10 cellular contexts compared by ENCODE assay signal in genomic region chr7:92716825-92717580, GRCh38.
A peak's percentile ranks its signal among the peaks of the same experiment; 100 is the strongest.
DNase-seq lines count a peak whose midpoint lies in the region; ATAC-seq and TF ChIP-seq lines count a peak whose summit lies in the region.
"Had no signal": no experiment of that assay in that cellular context is flagged by ENCODE, and none has a peak within 500 bp of the region (broad histone marks: within the 10 kb centered on the region; RNA-seq: fewer than 3 reads in every experiment).

No MANE protein-coding gene starts in this region.

- H3K27me3 ChIP-seq in right atrium auricular region, result no peaks in the 10 kb centered on the region
- H3K27me3 ChIP-seq in naive thymus-derived CD4-positive, alpha-beta T cell (ENCODE audit: control insufficient read depth in 2 of 2, insufficient read depth in 2 of 2, low read length in 2 of 2), result no peaks in the 10 kb centered on the region
- H3K27me3 ChIP-seq in uterus, result no peaks in the 10 kb centered on the region
- H3K27me3 ChIP-seq: BLaER1 treated with 17β-estradiol and CSF1 and Interleukin-3, amounts not matched to agents 10 nM and 100 nM had no signal

- no peaks in the 10 kb centered on the region for H3K9me3 Mint-ChIP-seq in naive thymus-derived CD4-positive, alpha-beta T cell

- H3K9me3 ChIP-seq in right atrium auricular region (no peaks in the 10 kb centered on the region), uterus (no peaks in the 10 kb centered on the region)
- no peaks in the 10 kb centered on the region for H3K9me3 ChIP-seq in naive thymus-derived CD4-positive, alpha-beta T cell (ENCODE audit: control insufficient read depth in 2 of 3, low read length in 3 of 3)
- H3K9me3 ChIP-seq: BLaER1 treated with 17β-estradiol and CSF1 and Interleukin-3, amounts not matched to agents 10 nM and 100 nM had no signal

- peak overlapping the region; percentile 81 to 85 for H3K27ac ChIP-seq in right atrium auricular region
- peak overlapping the region; percentile 97 for H3K27ac ChIP-seq in caudate nucleus (ENCODE audit: low read depth, low read length)
- no peak overlapping the region for H3K27ac ChIP-seq in naive thymus-derived CD4-positive, alpha-beta T cell (ENCODE audit: low read depth, low read length)
- H3K27ac ChIP-seq in uterus, result peak overlapping the region; percentile 80 to 93

- H3K4me1 ChIP-seq in right atrium auricular region (peaks cover 0 to 28% of the 10 kb centered on the region in 2 donors), uterus (no peaks in the 10 kb centered on the region)
- H3K4me1 ChIP-seq in naive thymus-derived CD4-positive, alpha-beta T cell (ENCODE audit: control insufficient read depth in 2 of 2, insufficient read depth in 2 of 2, low read length in 2 of 2), result peaks cover 10 to 14% of the 10 kb centered on the region in 2 donors

- POLR2A ChIA-PET in naive thymus-derived CD4-positive, alpha-beta T cell (lab: Charles Lee), result interaction anchor here (0.6 to 1.1 kb wide), 2 partner anchors 119 to 385 kb away, joined by 3 to 5 read pairs; no protein-coding TSS in a partner anchor

- ATAC-seq in naive thymus-derived CD4-positive, alpha-beta T cell, result no peak
- ATAC-seq in HG02623 (IDR thresholded peaks at IDR 0.05; ENCODE audit: unreplicated experiment) (no peak), GM19324 (IDR thresholded peaks at IDR 0.05; ENCODE audit: low FRiP score, unreplicated experiment) (no peak)

- TF ChIP-seq POLR2A in uterus (IDR thresholded peaks at IDR 0.05), result no peak

- peak overlapping the region in 7 of 9 donors; percentile 59 to 99 (median 95) for H3K27ac Mint-ChIP-seq in naive thymus-derived CD4-positive, alpha-beta T cell

- TF ChIP-seq CTCF in right atrium auricular region (IDR thresholded peaks at IDR 0.05) (no peak), uterus (IDR thresholded peaks at IDR 0.05) (no peak), GM20000 (IDR thresholded peaks at IDR 0.05; ENCODE audit: extremely low read depth, missing control alignments) (no peak)

- no peaks in the 10 kb centered on the region for H3K27me3 Mint-ChIP-seq in naive thymus-derived CD4-positive, alpha-beta T cell

- peaks cover 4 to 41% (median 10%) of the 10 kb centered on the region in 5 donors for H3K36me3 Mint-ChIP-seq in naive thymus-derived CD4-positive, alpha-beta T cell

- H3K4me3 Mint-ChIP-seq in naive thymus-derived CD4-positive, alpha-beta T cell, result peak overlapping the region; percentile 20 to 96 (median 92)

- CTCF ChIA-PET in naive thymus-derived CD4-positive, alpha-beta T cell (lab: Charles Lee), result no interaction called here

- H3K36me3 ChIP-seq in right atrium auricular region, result no peaks in the 10 kb centered on the region
- no peaks in the 10 kb centered on the region for H3K36me3 ChIP-seq in naive thymus-derived CD4-positive, alpha-beta T cell (ENCODE audit: control insufficient read depth in 2 of 3, insufficient read depth in 3 of 3, low read length in 3 of 3)
- no peaks in the 10 kb centered on the region for H3K36me3 ChIP-seq in uterus

- no peak for DNase-seq in right atrium auricular region (ENCODE audit: low spot score)
- no peak for DNase-seq in cardiac septum (ENCODE audit: low spot score)
- no peak for DNase-seq in caudate nucleus (lab: John Stamatoyannopoulos, UW)
- DNase-seq in naive thymus-derived CD4-positive, alpha-beta T cell, result no peak
- DNase-seq in uterus, result no peak
- no peak for DNase-seq in GM20000 (ENCODE audit: low spot score)
- DNase-seq: stimulated activated naive CD4-positive, alpha-beta T cell treated with Interleukin-2 at 50 U/mL for 16 hours had no signal

- intact Hi-C loops in cardiac septum (cut with DNase I), result loop anchor here (5.0 kb wide), 1 partner anchor 115 kb away; no protein-coding TSS in a partner anchor
- intact Hi-C loops in naive thymus-derived CD4-positive, alpha-beta T cell (cut with micrococcal nuclease), result no loop called here
- intact Hi-C loops in uterus (cut with DNase I; ENCODE audit: low total_unique reads), result no loop called here

- H3K4me3 ChIP-seq in right atrium auricular region (no peak overlapping the region), uterus (no peak overlapping the region)
- H3K4me3 ChIP-seq in naive thymus-derived CD4-positive, alpha-beta T cell (ENCODE audit: low read length), result no peak overlapping the region

- H3K4me1 Mint-ChIP-seq in naive thymus-derived CD4-positive, alpha-beta T cell, result peaks cover 23 to 63% (median 32%) of the 10 kb centered on the region in 7 donors
